Comparison of ENCODE assay signal across 8 cellular contexts in genomic region chr1:56644064-56644940, GRCh38. TPM values are rescaled to one million over a fixed set of nuclear protein-coding genes. Genes with fewer than 3 reads are reported as not detected.
DNase-seq lines count a peak whose midpoint lies in the region; ATAC-seq, FAIRE-seq and TF ChIP-seq lines count a peak whose summit lies in the region.

No MANE protein-coding gene starts in this region.

- H3K4me1 ChIP-seq in heart left ventricle, result peaks cover 0 to 11% (median 5%) of the 10 kb centered on the region in 12 donors

- peaks cover 40% of the 10 kb centered on the region for H3K27me3 Mint-ChIP-seq in activated CD4-positive, alpha-beta T cell treated with anti-CD3 and anti-CD28 coated beads, Interleukin-2, amount 10 ng/mL, durations not matched to agents 7 days and 5 days

- H3K27ac ChIP-seq in WERI-Rb-1 (peak overlapping the region; percentile 48), heart left ventricle (peak overlapping the region; percentile 73 to 95 (median 88))

- CTCF ChIA-PET in activated CD4-positive, alpha-beta T cell treated with anti-CD3 and anti-CD28 coated beads, Interleukin-2, amount 10 ng/mL, durations not matched to agents 7 days and 5 days (lab: Charles Lee), result no interaction called here

- H3K9me3 ChIP-seq in WERI-Rb-1 (ENCODE audit: severe bottlenecking) (no peaks in the 10 kb centered on the region), heart left ventricle (peaks cover 0 to 6% (median 0%) of the 10 kb centered on the region in 12 donors)

- TF ChIP-seq POLR2A in heart left ventricle (IDR thresholded peaks at IDR 0.05) (no peak), GM18505 (IDR thresholded peaks at IDR 0.05; ENCODE audit: borderline replicate concordance, extremely low read depth, insufficient read depth, insufficient read length) (no peak)

- H3K4me3 ChIP-seq in WERI-Rb-1 (ENCODE audit: low read depth, low read length) (peak overlapping the region; percentile 66), heart left ventricle (peak overlapping the region; percentile 42 to 89 (median 64))

- H3K4me1 Mint-ChIP-seq in activated CD4-positive, alpha-beta T cell treated with anti-CD3 and anti-CD28 coated beads, Interleukin-2, amount 10 ng/mL, durations not matched to agents 7 days and 5 days, result peaks cover 9% of the 10 kb centered on the region

- H3K27ac Mint-ChIP-seq in activated CD4-positive, alpha-beta T cell treated with anti-CD3 and anti-CD28 coated beads, Interleukin-2, amount 10 ng/mL, durations not matched to agents 7 days and 5 days, result no peak overlapping the region

- intact Hi-C loops in heart left ventricle (cut with DNase I), result loop anchor here in 3 of 10 donors (2.0 to 10.0 kb wide), 5 partner anchors 60 to 170 kb away; partner anchors contain the start of gene FYB2 (in 1 of the 3)

- FAIRE-seq in GM19239 (lab: Jason Lieb, UNC), result no peak

- no peaks in the 10 kb centered on the region for H3K36me3 ChIP-seq in WERI-Rb-1
- no peaks in the 10 kb centered on the region for H3K36me3 ChIP-seq in heart left ventricle

- 11 to 16% (median 14%) methylated on average over 24 of the region's 24 CpGs for WGBS in heart left ventricle, 4 donors

- H3K27me3 ChIP-seq in WERI-Rb-1 (ENCODE audit: insufficient read depth, low read depth, severe bottlenecking) (no peaks in the 10 kb centered on the region), heart left ventricle (peaks cover 0 to 41% (median 0%) of the 10 kb centered on the region in 9 donors)

- DNase-seq in activated CD4-positive, alpha-beta T cell treated with anti-CD3 and anti-CD28 coated beads, Interleukin-2, amount 10 ng/mL, durations not matched to agents 7 days and 5 days, result no peak
- DNase-seq in activated CD4-positive, alpha-beta T cell treated with anti-CD3 and anti-CD28 coated beads, Interleukin-2, amount 50 U/mL, for 4 hours, result no peak
- DNase-seq in WERI-Rb-1 (no peak), heart left ventricle (no peak), putamen (ENCODE audit: low spot score) (peak; percentile 7), GM19239 (ENCODE audit: insufficient read length, low spot score) (no peak)

- peak overlapping the region; percentile 27 for H3K4me3 Mint-ChIP-seq in activated CD4-positive, alpha-beta T cell treated with anti-CD3 and anti-CD28 coated beads, Interleukin-2, amount 10 ng/mL, durations not matched to agents 7 days and 5 days

- no peaks in the 10 kb centered on the region for H3K36me3 Mint-ChIP-seq in activated CD4-positive, alpha-beta T cell treated with anti-CD3 and anti-CD28 coated beads, Interleukin-2, amount 10 ng/mL, durations not matched to agents 7 days and 5 days (ENCODE audit: low read depth)

- ATAC-seq in heart left ventricle (peak; percentile 9 to 44 (median 25)), GM18505 (IDR thresholded peaks at IDR 0.05; ENCODE audit: unreplicated experiment) (no peak), GM21529 (IDR thresholded peaks at IDR 0.05; ENCODE audit: unreplicated experiment) (no peak)

- H3K9me3 Mint-ChIP-seq in activated CD4-positive, alpha-beta T cell treated with anti-CD3 and anti-CD28 coated beads, Interleukin-2, amount 10 ng/mL, durations not matched to agents 7 days and 5 days, result no peaks in the 10 kb centered on the region

- POLR2A ChIA-PET in activated CD4-positive, alpha-beta T cell treated with anti-CD3 and anti-CD28 coated beads, Interleukin-2, amount 10 ng/mL, durations not matched to agents 7 days and 5 days (lab: Charles Lee), result no interaction called here

- no peak for TF ChIP-seq CTCF in WERI-Rb-1 (IDR thresholded peaks at IDR 0.05; ENCODE audit: low read depth, low read length)
- no peak for TF ChIP-seq CTCF in heart left ventricle (IDR thresholded peaks at IDR 0.05)

RNA-seq across cellular contexts. Expression of gene PRKAA2, which starts 0.8 kb away (rescaled TPM):
- total RNA-seq in activated CD4-positive, alpha-beta T cell treated with anti-CD3 and anti-CD28 coated beads, Interleukin-2, amount 10 ng/mL, durations not matched to agents 7 days and 5 days, result not detected
- 100 to 1,000 TPM in 8 of 9 donors, 10 to 100 TPM in 1; 51.3 to 163 (median 114) TPM for total RNA-seq in heart left ventricle
- polyA plus RNA-seq in heart left ventricle, result 10 to 100 TPM; 17.6 to 24.8 TPM

Comparison
In these comparisons a context has a peak if more than half of its experiments do, and no peak if none do; other contexts are left out.
1. ATAC-seq: peak in heart left ventricle (4 of 4); none in GM18505 (single experiment) and GM21529 (single experiment).
2. RNA of gene PRKAA2, which starts 0.8 kb away (total RNA-seq): 51.3 to 163 TPM in heart left ventricle; not detected in activated CD4-positive, alpha-beta T cell treated with anti-CD3 and anti-CD28 coated beads, Interleukin-2, amount 10 ng/mL, durations not matched to agents 7 days and 5 days; every median in the first group is over 10 times any median in the second.